25 cellular contexts compared by ENCODE assay signal in the genomic region with DNA sequence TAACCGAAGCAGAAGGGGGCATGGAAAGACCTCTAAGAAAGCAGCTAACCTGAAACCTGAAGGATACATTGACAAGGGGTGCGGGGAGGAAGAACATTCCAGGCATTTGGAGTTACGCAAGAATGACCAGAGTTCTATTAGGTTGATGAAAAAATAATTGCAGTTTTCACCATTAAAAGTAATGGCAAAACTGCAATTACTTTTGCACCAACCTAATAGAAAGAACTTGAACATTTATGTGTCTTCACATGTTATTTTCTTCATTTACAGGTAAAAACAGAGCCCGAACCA.
"Had no signal": no experiment of that assay in that cellular context is flagged by ENCODE, and none has a peak within 500 bp of the region (broad histone marks: within the 10 kb centered on the region; RNA-seq: fewer than 3 reads in every experiment).

No MANE protein-coding gene starts in this region.

- H3K36me3 ChIP-seq: esophagus squamous epithelium, gastrocnemius medialis, heart right ventricle, left lung, lower lobe of right lung had no signal

- H3K9me3 ChIP-seq: esophagus squamous epithelium, gastrocnemius medialis, left lung, lower lobe of right lung, mucosa of descending colon had no signal

- H3K4me3 Mint-ChIP-seq: mesothelial cell of epicardium, naive B cell had no signal

- FAIRE-seq: colon, endothelial cell of umbilical vein, islet of Langerhans, keratinocyte had no signal

- H3K36me3 Mint-ChIP-seq: naive B cell had no signal

- H3K27ac Mint-ChIP-seq: mesothelial cell of epicardium, naive B cell had no signal

- H3K4me1 ChIP-seq: esophagus squamous epithelium, gastrocnemius medialis, lower lobe of right lung had no signal

- H3K27ac ChIP-seq: coronary artery, dorsolateral prefrontal cortex, esophagus squamous epithelium, gastrocnemius medialis, heart right ventricle, left lung, lower lobe of right lung had no signal

- H3K4me3 ChIP-seq: coronary artery, dorsolateral prefrontal cortex, esophagus squamous epithelium, gastrocnemius medialis, heart right ventricle, left lung, lower lobe of right lung, mucosa of descending colon had no signal

- ATAC-seq: gastrocnemius medialis, heart right ventricle, left cardiac atrium, left ventricle myocardium superior, mucosa of descending colon had no signal

- H3K27me3 ChIP-seq: esophagus squamous epithelium, gastrocnemius medialis, heart right ventricle, left lung had no signal

- DNase-seq: dermis blood vessel endothelial cell; dorsolateral prefrontal cortex; effector CD4-positive, alpha-beta T cell; effector memory CD4-positive, alpha-beta T cell; esophagus squamous epithelium; foreskin fibroblast; foreskin melanocyte; gastrocnemius medialis; glutamatergic neuron; head of caudate nucleus; heart right ventricle; hippocampal formation; left cardiac atrium; left lung; left ventricle myocardium superior; lower lobe of right lung; mesenchymal stem cell; mucosa of descending colon; naive B cell had no signal
